Comparison of ENCODE assay signal across 24 cellular contexts in the genomic region with DNA sequence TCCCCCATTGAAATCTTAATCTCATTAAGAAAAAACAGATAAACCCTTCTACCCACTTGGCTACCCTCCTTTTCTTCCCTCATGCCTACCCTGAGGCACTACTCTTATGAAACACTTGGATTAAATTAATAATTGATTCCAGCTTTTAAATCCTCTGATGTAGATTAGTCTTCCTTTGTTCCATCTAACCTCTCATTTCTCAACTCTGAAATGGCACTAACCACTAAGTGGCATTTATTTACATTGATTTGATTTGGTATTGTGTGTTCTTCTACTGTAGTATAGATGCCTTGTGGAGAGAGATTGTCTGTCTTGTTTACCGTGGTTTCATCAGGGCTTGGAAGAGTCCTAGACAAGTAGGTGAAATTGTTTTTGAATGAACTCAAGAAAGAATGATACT. TPM values are rescaled to one million over a fixed set of nuclear protein-coding genes. Genes with fewer than 3 reads are reported as not detected.
A peak's percentile ranks its signal among the peaks of the same experiment; 100 is the strongest.
DNase-seq lines count a peak whose midpoint lies in the region; ATAC-seq, FAIRE-seq and TF ChIP-seq lines count a peak whose summit lies in the region.
"Had no signal": no experiment of that assay in that cellular context is flagged by ENCODE, and none has a peak within 500 bp of the region (broad histone marks: within the 10 kb centered on the region; RNA-seq: fewer than 3 reads in every experiment).

No MANE protein-coding gene starts in this region.

- peaks cover 71% of the 10 kb centered on the region for H3K36me3 Mint-ChIP-seq in T-helper 2 cell treated with Interferon-gamma antibody and Interleukin-4, amounts not matched to agents 5 μg/mL and 100 μg/mL, for 36 hours (ENCODE audit: low read depth)
- peaks cover 38 to 39% of the 10 kb centered on the region in 2 donors for H3K36me3 Mint-ChIP-seq in naive B cell
- H3K36me3 Mint-ChIP-seq: neural progenitor cell had no signal

- no peak for ATAC-seq in naive B cell (ENCODE audit: low read depth in 2 of 2)
- ATAC-seq in aorta (ENCODE audit: low FRiP score) = no peak

- no peaks in the 10 kb centered on the region for H3F3A ChIP-seq in GM23248 (ENCODE audit: insufficient read depth)

- no peaks in the 10 kb centered on the region for H3K27me3 ChIP-seq in GM23248 (replicated peaks; ENCODE audit: insufficient read depth)
- H3K27me3 ChIP-seq in aorta (ENCODE audit: control insufficient read depth in 1 of 2, insufficient read depth in 2 of 2, low read length in 1 of 2) = no peaks in the 10 kb centered on the region
- H3K27me3 ChIP-seq: brain microvascular endothelial cell, neural progenitor cell, tibial artery had no signal

- peak overlapping the region; percentile 29 for H3K27ac Mint-ChIP-seq in T-helper 2 cell treated with Interferon-gamma antibody and Interleukin-4, amounts not matched to agents 5 μg/mL and 100 μg/mL, for 36 hours
- H3K27ac Mint-ChIP-seq in naive B cell = peak overlapping the region in 5 of 6 donors; percentile 2 to 70 (median 69)
- H3K27ac Mint-ChIP-seq: H9, neural progenitor cell had no signal

- no peaks in the 10 kb centered on the region for H3K9me3 Mint-ChIP-seq in T-helper 2 cell treated with Interferon-gamma antibody and Interleukin-4, amounts not matched to agents 5 μg/mL and 100 μg/mL, for 36 hours
- no peaks in the 10 kb centered on the region for H3K9me3 Mint-ChIP-seq in naive B cell
- H3K9me3 Mint-ChIP-seq: activated T-cell treated with anti-CD3 and anti-CD28 coated beads, Interleukin-2, amount 50 U/mL, for 24 hours; H9; neural progenitor cell had no signal

- H3K4me1 ChIP-seq in GM23248 (ENCODE audit: insufficient read depth) = no peaks in the 10 kb centered on the region
- H3K4me1 ChIP-seq in aorta (ENCODE audit: control insufficient read depth in 1 of 2, insufficient read depth in 2 of 2, low read length in 2 of 2) = no peaks in the 10 kb centered on the region
- H3K4me1 ChIP-seq: neural progenitor cell, prostate gland, tibial artery had no signal

- no peak overlapping the region for H3K4me2 ChIP-seq in GM23248 (ENCODE audit: unreplicated experiment)
- H3K4me2 ChIP-seq: neural progenitor cell had no signal

- no peaks in the 10 kb centered on the region for H4K20me1 ChIP-seq in GM23248 (ENCODE audit: insufficient read depth)

- no peak overlapping the region for H3K9ac ChIP-seq in GM23248
- H3K9ac ChIP-seq: neural progenitor cell had no signal

- H2AFZ ChIP-seq in GM23248 = no peak overlapping the region
- H2AFZ ChIP-seq: neural progenitor cell had no signal

- FAIRE-seq in GM12891 (lab: Jason Lieb, UNC) = peak; percentile 74
- FAIRE-seq: endometrium had no signal

- H3K9me3 ChIP-seq in GM23248 (ENCODE audit: low read depth) (no peaks in the 10 kb centered on the region), aorta (ENCODE audit: control insufficient read depth, low read length) (no peaks in the 10 kb centered on the region)
- H3K9me3 ChIP-seq: prostate gland, tibial artery had no signal

- H3K79me2 ChIP-seq in GM23248 (ENCODE audit: insufficient read depth) = no peaks in the 10 kb centered on the region

- DNase-seq in T-helper 2 cell treated with Interferon-gamma antibody and Interleukin-4, amounts not matched to agents 5 μg/mL and 100 μg/mL, for 36 hours (ENCODE audit: low spot score) = no peak
- DNase-seq in T-helper 2 cell (no peak), GM12891 (ENCODE audit: insufficient read length, low spot score) (no peak), NCI-H748 (lab: John Stamatoyannopoulos, UW; ENCODE audit: unreplicated experiment) (peak; percentile 59), naive B cell (no peak), AG08396 (ENCODE audit: low spot score) (no peak), GM23248 (no peak), aorta (no peak)
- DNase-seq: ACHN; activated T-cell treated with anti-CD3 and anti-CD28 coated beads, Interleukin-2, amount 50 U/mL, for 24 hours; brain microvascular endothelial cell; H9; midbrain; NCI-H2081; NCI-H526 treated with DMSO at 0.1 percent for 48 hours; SHP77; stimulated activated CD4-positive, alpha-beta T cell treated with anti-CD3 and anti-CD28 coated beads, Interleukin-1b, Interleukin-23, amount 100 ng/mL, for 48 hours; stimulated activated naive CD4-positive, alpha-beta T cell treated with Interleukin-2 at 50 U/mL for 16 hours; tibial artery; WERI-Rb-1 had no signal

- H3K4me3 Mint-ChIP-seq in T-helper 2 cell treated with Interferon-gamma antibody and Interleukin-4, amounts not matched to agents 5 μg/mL and 100 μg/mL, for 36 hours = no peak overlapping the region
- no peak overlapping the region for H3K4me3 Mint-ChIP-seq in naive B cell
- H3K4me3 Mint-ChIP-seq: activated T-cell treated with anti-CD3 and anti-CD28 coated beads, Interleukin-2, amount 50 U/mL, for 24 hours; H9; neural progenitor cell had no signal

- H3K4me1 Mint-ChIP-seq in T-helper 2 cell treated with Interferon-gamma antibody and Interleukin-4, amounts not matched to agents 5 μg/mL and 100 μg/mL, for 36 hours (ENCODE audit: low read depth) = peaks cover 19% of the 10 kb centered on the region
- peaks cover 2 to 5% (median 3%) of the 10 kb centered on the region in 3 donors for H3K4me1 Mint-ChIP-seq in naive B cell
- H3K4me1 Mint-ChIP-seq: neural progenitor cell had no signal

- no peaks in the 10 kb centered on the region for H3K9me2 ChIP-seq in GM23248 (ENCODE audit: insufficient read depth)

- no peaks in the 10 kb centered on the region for H3K27me3 Mint-ChIP-seq in T-helper 2 cell treated with Interferon-gamma antibody and Interleukin-4, amounts not matched to agents 5 μg/mL and 100 μg/mL, for 36 hours (ENCODE audit: low read depth)
- no peaks in the 10 kb centered on the region for H3K27me3 Mint-ChIP-seq in naive B cell
- H3K27me3 Mint-ChIP-seq: activated T-cell treated with anti-CD3 and anti-CD28 coated beads, Interleukin-2, amount 50 U/mL, for 24 hours had no signal

- intact Hi-C loops in aorta (cut with DNase I) = no loop called here

- H3K36me3 ChIP-seq in GM23248 (ENCODE audit: low read depth) (peaks cover 19% of the 10 kb centered on the region; the same call in 1 of the 2 replicates), aorta (ENCODE audit: control insufficient read depth in 1 of 2, insufficient read depth in 2 of 2, low read length in 1 of 2) (no peaks in the 10 kb centered on the region)
- H3K36me3 ChIP-seq: neural progenitor cell, prostate gland, tibial artery, WERI-Rb-1 had no signal

- no peak overlapping the region for H3K4me3 ChIP-seq in GM23248
- no peak overlapping the region for H3K4me3 ChIP-seq in aorta (ENCODE audit: low read length in 2 of 2)
- H3K4me3 ChIP-seq: coronary artery, neural progenitor cell, prostate gland, tibial artery had no signal

- no peak overlapping the region for H3K27ac ChIP-seq in GM23248
- no peak overlapping the region for H3K27ac ChIP-seq in aorta (ENCODE audit: low read depth in 1 of 2, low read length in 2 of 2)
- H3K27ac ChIP-seq: brain microvascular endothelial cell, coronary artery, neural progenitor cell, prostate gland, tibial artery, WERI-Rb-1 had no signal

- WGBS in GM23248 (ENCODE audit: low coverage in 1 of 2, low lambda C conversion rate in 2 of 2, missing lambda C conversion rate in 2 of 2), 2 experiments = 100% methylated on average over 1 of the region's 1 CpG
- 91 to 92% methylated on average over 1 of the region's 1 CpG for WGBS in aorta, 2 donors

- in situ Hi-C loops in GM23248 (cut with MboI) = no loop called here

- no peak for TF ChIP-seq POLR2A in GM12891 (IDR thresholded peaks at IDR 0.05; ENCODE audit: low read depth, low read length)

TF ChIP-seq in GM12891, 5 proteins besides CTCF, POLR2A, EP300 and RAD21:
- TF ChIP-seq POU2F2 (IDR thresholded peaks at IDR 0.05; ENCODE audit: low read depth, low read length) = no peak
- no peak for TF ChIP-seq POLR2AphosphoS5 (IDR thresholded peaks at IDR 0.05; ENCODE audit: low read depth, low read length)
- no peak for TF ChIP-seq TAF1 (IDR thresholded peaks at IDR 0.05; ENCODE audit: low read depth, low read length)
- TF ChIP-seq PAX5 (IDR thresholded peaks at IDR 0.05; ENCODE audit: insufficient read depth, low read length, severe bottlenecking) = no peak
- no peak for TF ChIP-seq SPI1 (IDR thresholded peaks at IDR 0.05; ENCODE audit: low read depth, low read length)

RNA-seq across cellular contexts. Expression of a gene that starts 26.7 kb away (rescaled TPM):
- 40.0 TPM for polyA plus RNA-seq in GM12891 (2012; ENCODE audit: low read depth, missing spikeins)
- polyA plus RNA-seq in naive B cell (ENCODE audit: low read depth in 6 of 6) (100 to 1,000 TPM; 129 to 160 (median 153) TPM), GM23248 (2016; fragmentation: Nextera tagmentation; extraction: Ambion mirVana) (25.9 and 26.3 TPM in 2 replicates), aorta (1 to 10 TPM in 1 of 2 donors, under 1 TPM in 1; 0.49 to 4.5 TPM)
- total RNA-seq in GM23248 (2014; rRNA removed; shearing (Covaris generic)) = 33.3 and 40.0 TPM in 2 replicates
- 10 to 100 TPM; 13.1 to 23.9 TPM for total RNA-seq in aorta
